1 cellular context compared by ENCODE assay signal in genomic region chr6:75601608-75602163, GRCh38.
A peak's percentile ranks its signal among the peaks of the same experiment; 100 is the strongest.
TF ChIP-seq lines count a peak whose summit lies in the region.

TSS of gene SENP6 (plus strand) at chr6:75601880. CDS start at chr6:75602525, 645 bp downstream.

TF ChIP-seq in HepG2, 621 proteins besides CTCF, POLR2A, EP300 and RAD21 (continued from another document and continues in another):
- TF ChIP-seq GABPB1 (CRISPR knock-in tag; IDR thresholded peaks at IDR 0.05) (peak; percentile 73; the same call in 1 of the 2 replicates), MTA1 (CRISPR knock-in tag; IDR thresholded peaks at IDR 0.05; ENCODE audit: borderline replicate concordance) (peak; percentile 52; the same call in 1 of the 2 replicates), PAX8 (CRISPR knock-in tag; IDR thresholded peaks at IDR 0.05; ENCODE audit: borderline replicate concordance) (no peak), TEAD2 (CRISPR knock-in tag; IDR thresholded peaks at IDR 0.05) (no peak), MXD4 (CRISPR knock-in tag; IDR thresholded peaks at IDR 0.05) (peak; percentile 57), SATB2 (CRISPR knock-in tag; IDR thresholded peaks at IDR 0.05) (no peak; the same call in 1 of the 2 replicates), AFF4 (CRISPR knock-in tag; IDR thresholded peaks at IDR 0.05) (0 out of 2 replicates have a peak, but pooled peaks have one; percentile 43), KLF16 (CRISPR knock-in tag; IDR thresholded peaks at IDR 0.05) (peak in 1 of 2 experiments; percentile 68; a peak in 2 of 4 replicates), ZMYM2 (CRISPR knock-in tag; IDR thresholded peaks at IDR 0.05) (no peak), ZGPAT (CRISPR knock-in tag; IDR thresholded peaks at IDR 0.05) (peak; percentile 69; the same call in 1 of the 2 replicates), MAFF (IDR thresholded peaks at IDR 0.05; ENCODE audit: low read depth, low read length) (no peak), MAZ (IDR thresholded peaks at IDR 0.05; ENCODE audit: borderline replicate concordance, low read depth, low read length) (peak; percentile 74; the same call in 1 of the 2 replicates), MAZ (CRISPR knock-in tag; IDR thresholded peaks at IDR 0.05; ENCODE audit: low read depth) (peak; percentile 88), CENPT (CRISPR knock-in tag; IDR thresholded peaks at IDR 0.05; ENCODE audit: low read depth) (no peak), ZNF446 (CRISPR knock-in tag; IDR thresholded peaks at IDR 0.05) (peak; percentile 98), MZF1 (CRISPR knock-in tag; IDR thresholded peaks at IDR 0.05; ENCODE audit: borderline replicate concordance) (no peak), ZNF326 (CRISPR knock-in tag; IDR thresholded peaks at IDR 0.05; ENCODE audit: borderline replicate concordance) (no peak), THAP8 (CRISPR knock-in tag; IDR thresholded peaks at IDR 0.05; ENCODE audit: borderline replicate concordance) (no peak), KDM5B (CRISPR knock-in tag; IDR thresholded peaks at IDR 0.05; ENCODE audit: borderline replicate concordance) (peak; percentile 85; the same call in 1 of the 2 replicates), ZNF143 (CRISPR knock-in tag; IDR thresholded peaks at IDR 0.05) (no peak), MTF2 (CRISPR knock-in tag; IDR thresholded peaks at IDR 0.05; ENCODE audit: borderline replicate concordance) (no peak), AGO1 (IDR thresholded peaks at IDR 0.05; ENCODE audit: low read depth, low read length, poor library complexity, severe bottlenecking) (no peak), PAXIP1 (CRISPR knock-in tag; conservative IDR thresholded peaks at IDR 0.05) (0 out of 2 replicates have a peak, but pooled peaks have one; percentile 12), TBP (CRISPR knock-in tag; IDR thresholded peaks at IDR 0.05) (no peak), JARID2 (CRISPR knock-in tag; IDR thresholded peaks at IDR 0.05; ENCODE audit: insufficient replicate concordance) (no peak), ZNF430 (CRISPR knock-in tag; IDR thresholded peaks at IDR 0.05) (peak; percentile 80; the same call in 1 of the 2 replicates), YY1 (IDR thresholded peaks at IDR 0.05; ENCODE audit: insufficient read depth, insufficient replicate concordance, low read depth, low read length) (peak; percentile 85), ZNF569 (CRISPR knock-in tag; IDR thresholded peaks at IDR 0.05; ENCODE audit: borderline replicate concordance) (no peak), RELA (CRISPR knock-in tag; IDR thresholded peaks at IDR 0.05) (no peak), POGZ (CRISPR knock-in tag; IDR thresholded peaks at IDR 0.05) (no peak; the same call in 1 of the 2 replicates), TMF1 (CRISPR knock-in tag; IDR thresholded peaks at IDR 0.05; ENCODE audit: low read depth) (peak; percentile 87), POLR2G (IDR thresholded peaks at IDR 0.05; ENCODE audit: low read depth, low read length) (peak; percentile 92), ZNF83 (CRISPR knock-in tag; IDR thresholded peaks at IDR 0.05; ENCODE audit: borderline replicate concordance) (no peak), ZNF256 (CRISPR knock-in tag; conservative IDR thresholded peaks at IDR 0.05) (0 out of 2 replicates have a peak, but pooled peaks have one; percentile 59), HMG20B (CRISPR knock-in tag; conservative IDR thresholded peaks at IDR 0.05) (no peak), SIX1 (CRISPR knock-in tag; IDR thresholded peaks at IDR 0.05; ENCODE audit: borderline replicate concordance) (no peak), FOXA3 (CRISPR knock-in tag; IDR thresholded peaks at IDR 0.05) (no peak), HDAC1 (CRISPR knock-in tag; IDR thresholded peaks at IDR 0.05) (no peak; the same call in 1 of the 2 replicates), ONECUT2 (CRISPR knock-in tag; IDR thresholded peaks at IDR 0.05) (no peak), ZNF281 (CRISPR knock-in tag; IDR thresholded peaks at IDR 0.05; ENCODE audit: borderline replicate concordance) (peak; percentile 85; the same call in 1 of the 2 replicates), ZNF547 (CRISPR knock-in tag; IDR thresholded peaks at IDR 0.05) (0 out of 2 replicates have a peak, but pooled peaks have one; percentile 75), FOXO1 (CRISPR knock-in tag; IDR thresholded peaks at IDR 0.05) (0 out of 2 replicates have a peak, but pooled peaks have one; percentile 46), SNAPC2 (CRISPR knock-in tag; IDR thresholded peaks at IDR 0.05) (0 out of 2 replicates have a peak, but pooled peaks have one; percentile 19), LBX2 (CRISPR knock-in tag; IDR thresholded peaks at IDR 0.05; ENCODE audit: borderline replicate concordance) (no peak), GZF1 (CRISPR knock-in tag; IDR thresholded peaks at IDR 0.05) (no peak), LCORL (IDR thresholded peaks at IDR 0.05) (no peak), LCORL (CRISPR knock-in tag; IDR thresholded peaks at IDR 0.05) (no peak; the same call in 1 of the 2 replicates), NCOR1 (IDR thresholded peaks at IDR 0.05; ENCODE audit: borderline replicate concordance, low read length) (no peak), SSRP1 (CRISPR knock-in tag; IDR thresholded peaks at IDR 0.05) (no peak), ZSCAN22 (CRISPR knock-in tag; IDR thresholded peaks at IDR 0.05) (no peak)
- TF ChIP-seq, protein P1, sequence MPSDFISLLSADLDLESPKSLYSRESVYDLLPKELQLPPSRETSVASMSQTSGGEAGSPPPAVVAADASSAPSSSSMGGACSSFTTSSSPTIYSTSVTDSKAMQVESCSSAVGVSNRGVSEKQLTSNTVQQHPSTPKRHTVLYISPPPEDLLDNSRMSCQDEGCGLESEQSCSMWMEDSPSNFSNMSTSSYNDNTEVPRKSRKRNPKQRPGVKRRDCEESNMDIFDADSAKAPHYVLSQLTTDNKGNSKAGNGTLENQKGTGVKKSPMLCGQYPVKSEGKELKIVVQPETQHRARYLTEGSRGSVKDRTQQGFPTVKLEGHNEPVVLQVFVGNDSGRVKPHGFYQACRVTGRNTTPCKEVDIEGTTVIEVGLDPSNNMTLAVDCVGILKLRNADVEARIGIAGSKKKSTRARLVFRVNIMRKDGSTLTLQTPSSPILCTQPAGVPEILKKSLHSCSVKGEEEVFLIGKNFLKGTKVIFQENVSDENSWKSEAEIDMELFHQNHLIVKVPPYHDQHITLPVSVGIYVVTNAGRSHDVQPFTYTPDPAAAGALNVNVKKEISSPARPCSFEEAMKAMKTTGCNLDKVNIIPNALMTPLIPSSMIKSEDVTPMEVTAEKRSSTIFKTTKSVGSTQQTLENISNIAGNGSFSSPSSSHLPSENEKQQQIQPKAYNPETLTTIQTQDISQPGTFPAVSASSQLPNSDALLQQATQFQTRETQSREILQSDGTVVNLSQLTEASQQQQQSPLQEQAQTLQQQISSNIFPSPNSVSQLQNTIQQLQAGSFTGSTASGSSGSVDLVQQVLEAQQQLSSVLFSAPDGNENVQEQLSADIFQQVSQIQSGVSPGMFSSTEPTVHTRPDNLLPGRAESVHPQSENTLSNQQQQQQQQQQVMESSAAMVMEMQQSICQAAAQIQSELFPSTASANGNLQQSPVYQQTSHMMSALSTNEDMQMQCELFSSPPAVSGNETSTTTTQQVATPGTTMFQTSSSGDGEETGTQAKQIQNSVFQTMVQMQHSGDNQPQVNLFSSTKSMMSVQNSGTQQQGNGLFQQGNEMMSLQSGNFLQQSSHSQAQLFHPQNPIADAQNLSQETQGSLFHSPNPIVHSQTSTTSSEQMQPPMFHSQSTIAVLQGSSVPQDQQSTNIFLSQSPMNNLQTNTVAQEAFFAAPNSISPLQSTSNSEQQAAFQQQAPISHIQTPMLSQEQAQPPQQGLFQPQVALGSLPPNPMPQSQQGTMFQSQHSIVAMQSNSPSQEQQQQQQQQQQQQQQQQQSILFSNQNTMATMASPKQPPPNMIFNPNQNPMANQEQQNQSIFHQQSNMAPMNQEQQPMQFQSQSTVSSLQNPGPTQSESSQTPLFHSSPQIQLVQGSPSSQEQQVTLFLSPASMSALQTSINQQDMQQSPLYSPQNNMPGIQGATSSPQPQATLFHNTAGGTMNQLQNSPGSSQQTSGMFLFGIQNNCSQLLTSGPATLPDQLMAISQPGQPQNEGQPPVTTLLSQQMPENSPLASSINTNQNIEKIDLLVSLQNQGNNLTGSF (CRISPR knock-in tag; IDR thresholded peaks at IDR 0.05) = no peak
